Comparison of ENCODE assay signal across 8 cellular contexts in the genomic region with DNA sequence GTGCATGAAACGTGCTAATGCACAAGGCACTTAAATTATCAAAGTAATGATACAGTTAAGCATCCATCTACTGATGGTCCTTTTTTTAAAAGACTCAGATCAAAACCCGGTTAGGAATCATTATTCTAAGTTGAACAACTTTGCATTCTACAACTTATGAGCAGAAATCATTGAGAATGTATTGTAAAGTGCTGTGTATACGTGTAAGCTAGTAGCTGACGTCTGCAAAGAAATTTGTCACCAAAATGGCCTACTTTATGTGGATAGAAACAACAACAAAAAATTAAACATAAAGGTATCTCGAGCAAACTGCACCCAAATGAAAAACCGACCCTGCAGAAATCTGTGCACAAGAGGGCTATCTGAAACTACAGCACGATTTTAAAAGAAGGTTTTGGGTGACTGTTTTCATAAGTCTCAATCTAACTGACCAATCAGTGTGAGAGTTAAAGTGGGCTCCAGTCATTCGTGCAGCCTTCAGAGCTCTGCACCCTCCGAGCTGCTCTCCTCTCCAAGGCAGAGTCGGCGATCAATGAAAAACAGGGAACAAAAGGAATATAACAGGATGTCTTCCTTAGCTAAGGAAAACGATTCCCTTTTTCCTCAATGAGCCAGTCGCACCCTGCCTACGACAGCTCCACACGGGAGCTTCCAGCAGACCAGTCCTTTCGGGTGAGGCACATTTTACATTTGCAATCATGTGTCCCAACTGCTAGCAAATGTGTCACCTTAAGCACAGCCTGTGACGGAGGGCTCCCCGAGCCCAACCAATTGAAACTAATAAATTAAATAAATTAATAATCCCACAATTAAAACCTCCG.
A peak's percentile ranks its signal among the peaks of the same experiment; 100 is the strongest.
DNase-seq lines count a peak whose midpoint lies in the region; ATAC-seq, FAIRE-seq and TF ChIP-seq lines count a peak whose summit lies in the region.

No MANE protein-coding gene starts in this region.

- no peak overlapping the region for H3K27ac ChIP-seq in SU-DHL-6 (ENCODE audit: low read depth, low read length)

- no peaks in the 10 kb centered on the region for H3K9me2 ChIP-seq in SU-DHL-6 (replicated peaks; ENCODE audit: insufficient read depth, low read length)

- DNase-seq in AG08395 (ENCODE audit: low spot score) (peak; percentile 59), GM12892 (ENCODE audit: insufficient read length) (no peak), dedifferentiated amniotic fluid mesenchymal stem cell (ENCODE audit: extremely low spot score) (peak; percentile 42), left lobe of liver (ENCODE audit: low spot score) (no peak), SKM-1 treated with dmso at 0.1 percent for 144 hours (lab: John Stamatoyannopoulos, UW; ENCODE audit: unreplicated experiment) (no peak)
- peak; percentile 33 for DNase-seq in stimulated activated CD4-positive, alpha-beta T cell treated with anti-CD3 and anti-CD28 coated beads, Interleukin-4, amount 100 ng/mL, for 24 hours

- no peaks in the 10 kb centered on the region for H3K79me2 ChIP-seq in SU-DHL-6 (ENCODE audit: insufficient read depth, low read length)

- ATAC-seq in HG03521 (IDR thresholded peaks at IDR 0.05; ENCODE audit: unreplicated experiment), result peak; percentile 22
- peak; percentile 39 for ATAC-seq in left lobe of liver

- peak overlapping the region; percentile 78 for H3K4me3 ChIP-seq in SU-DHL-6 (ENCODE audit: insufficient read depth, low read length, poor library complexity, severe bottlenecking)

- H3K9ac ChIP-seq in SU-DHL-6 (ENCODE audit: low read length), result peak overlapping the region; percentile 68

- no peaks in the 10 kb centered on the region for H4K20me1 ChIP-seq in SU-DHL-6 (ENCODE audit: low read depth, low read length)

- H3K36me3 ChIP-seq in SU-DHL-6 (ENCODE audit: low read length), result no peaks in the 10 kb centered on the region

- no peaks in the 10 kb centered on the region for H3K9me3 ChIP-seq in SU-DHL-6 (ENCODE audit: insufficient read depth, low read length)

- H2AFZ ChIP-seq in SU-DHL-6 (ENCODE audit: low read depth, low read length, severe bottlenecking), result peak overlapping the region; percentile 80

- H3K4me2 ChIP-seq in SU-DHL-6 (ENCODE audit: low read depth, low read length, poor library complexity, severe bottlenecking), result peak overlapping the region; percentile 99

- TF ChIP-seq CTCF in SU-DHL-6 (IDR thresholded peaks at IDR 0.05; ENCODE audit: insufficient read depth, low read length, poor library complexity, severe bottlenecking), result no peak

- no peak for FAIRE-seq in GM12892 (lab: Jason Lieb, UNC)

- H3K27me3 ChIP-seq in SU-DHL-6 (ENCODE audit: low read length), result no peaks in the 10 kb centered on the region

- TF ChIP-seq POLR2A in GM12892 (IDR thresholded peaks at IDR 0.05; ENCODE audit: low read depth, low read length), result peak; percentile 56

- H3F3A ChIP-seq in SU-DHL-6 (ENCODE audit: insufficient read depth), result 0 out of 2 replicates have a peak, but pooled peaks cover 5% of the 10 kb centered on the region

Comparison
In these comparisons a context has a peak if more than half of its experiments do, and no peak if none do; other contexts are left out.
1. DNase-seq: peak in AG08395 (single experiment), dedifferentiated amniotic fluid mesenchymal stem cell (single experiment) and stimulated activated CD4-positive, alpha-beta T cell treated with anti-CD3 and anti-CD28 coated beads, Interleukin-4, amount 100 ng/mL, for 24 hours (single experiment); none in GM12892 (single experiment), left lobe of liver (single experiment) and SKM-1 treated with dmso at 0.1 percent for 144 hours (single experiment).